8 cellular contexts compared by ENCODE assay signal in genomic region chr5:65625743-65626142, GRCh38. TPM values are rescaled to one million over a fixed set of nuclear protein-coding genes. Genes with fewer than 3 reads are reported as not detected.
A peak's percentile ranks its signal among the peaks of the same experiment; 100 is the strongest.
DNase-seq lines count a peak whose midpoint lies in the region; ATAC-seq and TF ChIP-seq lines count a peak whose summit lies in the region.

No MANE protein-coding gene starts in this region.

- H3F3A ChIP-seq in smooth muscle cell (ENCODE audit: low read depth): no peaks in the 10 kb centered on the region

- H3K27ac ChIP-seq in foreskin keratinocyte: peak overlapping the region; percentile 79
- peak overlapping the region; percentile 90 for H3K27ac ChIP-seq in smooth muscle cell (ENCODE audit: low read depth)

- H3K4me1 Mint-ChIP-seq in T-cell: peaks cover 51 to 60% (median 54%) of the 10 kb centered on the region in 3 donors

- peaks cover 82% of the 10 kb centered on the region for H3K79me2 ChIP-seq in smooth muscle cell (ENCODE audit: low read depth)

- H4K20me1 ChIP-seq in smooth muscle cell (ENCODE audit: low read depth): no peaks in the 10 kb centered on the region

- no peaks in the 10 kb centered on the region for H3K27me3 ChIP-seq in foreskin keratinocyte
- H3K27me3 ChIP-seq in smooth muscle cell (ENCODE audit: low read depth): no peaks in the 10 kb centered on the region

- POLR2A ChIA-PET in T-cell (lab: Charles Lee): interaction anchor here (0.5 to 1.0 kb wide), 4 partner anchors 94 to 144 kb away, joined by 3 to 6 read pairs (median 4); no protein-coding TSS in a partner anchor

- peak overlapping the region; percentile 66 to 83 for H3K27ac Mint-ChIP-seq in T-cell

- peaks cover 9% of the 10 kb centered on the region for H3K36me3 Mint-ChIP-seq in T-cell

- TF ChIP-seq CTCF in foreskin keratinocyte (conservative IDR thresholded peaks at IDR 0.05): no peak
- TF ChIP-seq CTCF in smooth muscle cell (IDR thresholded peaks at IDR 0.05; ENCODE audit: borderline replicate concordance, insufficient read depth, poor library complexity, severe bottlenecking): no peak

- peaks cover 11% of the 10 kb centered on the region for H3K4me1 ChIP-seq in foreskin keratinocyte
- H3K4me1 ChIP-seq in smooth muscle cell (ENCODE audit: low read depth): peaks cover 19% of the 10 kb centered on the region

- peak overlapping the region; percentile 93 to 99 (median 97) for H3K4me3 Mint-ChIP-seq in T-cell

- no peak for ATAC-seq in T-cell (replicated peaks in 1 of 4)
- no peak for ATAC-seq in foreskin keratinocyte
- no peak for ATAC-seq in HG03175 (IDR thresholded peaks at IDR 0.05; ENCODE audit: unreplicated experiment)
- no peak for ATAC-seq in HG03280 (IDR thresholded peaks at IDR 0.05; ENCODE audit: unreplicated experiment)

- peak overlapping the region; percentile 98 for H3K4me3 ChIP-seq in smooth muscle cell

- no peaks in the 10 kb centered on the region for H3K9me3 ChIP-seq in smooth muscle cell (replicated peaks; ENCODE audit: low read depth)

- H2AFZ ChIP-seq in smooth muscle cell (ENCODE audit: low read depth): peak overlapping the region; percentile 100

- no peaks in the 10 kb centered on the region for H3K27me3 Mint-ChIP-seq in T-cell

- CTCF ChIA-PET in T-cell (lab: Charles Lee): interaction anchor here in 1 of 2 donors (0.8 to 1.4 kb wide), 4 partner anchors 62 to 817 kb away, joined by 3 to 6 read pairs (median 4); partner anchors contain the start of genes CENPK and PPWD1

- no peaks in the 10 kb centered on the region for H3K9me3 Mint-ChIP-seq in T-cell

- H3K36me3 ChIP-seq in smooth muscle cell (ENCODE audit: low read depth): no peaks in the 10 kb centered on the region

- 66% methylated on average over 6 of the region's 6 CpGs for WGBS in smooth muscle cell (ENCODE audit: low lambda C conversion rate)

- peak overlapping the region; percentile 98 for H3K4me2 ChIP-seq in smooth muscle cell

- peak overlapping the region; percentile 92 for H3K9ac ChIP-seq in smooth muscle cell (ENCODE audit: low read depth)

- peak; percentile 1 for DNase-seq in NCI-H2227 (lab: John Stamatoyannopoulos, UW; ENCODE audit: unreplicated experiment)
- DNase-seq in NCI-H2227 treated with DMSO at 0.1 percent for 48 hours (lab: John Stamatoyannopoulos, UW): no peak
- no peak for DNase-seq in T-cell
- no peak for DNase-seq in foreskin keratinocyte
- no peak for DNase-seq in smooth muscle cell (lab: John Stamatoyannopoulos, UW; ENCODE audit: unreplicated experiment)
- DNase-seq in ecto neural progenitor cell (ENCODE audit: low spot score): no peak

RNA-seq across cellular contexts. Expression of gene SHLD3, which starts 0.9 kb away (rescaled TPM):
- total RNA-seq in T-cell: 10 to 100 TPM in 1 of 5 donors, 1 to 10 TPM in 4; 3.7 to 12.2 (median 6.1) TPM
- 2.3 and 2.4 TPM in 2 replicates for total RNA-seq in foreskin keratinocyte
- 1.5 and 1.7 TPM in 2 replicates for polyA plus RNA-seq in foreskin keratinocyte
- 2.9 and 3.1 TPM in 2 replicates for total RNA-seq in smooth muscle cell
- 0.91 and 2.4 TPM in 2 replicates for polyA plus RNA-seq in smooth muscle cell

RNA-seq across cellular contexts. Expression of gene TRAPPC13, which starts 0.9 kb away (rescaled TPM):
- total RNA-seq in T-cell (10 to 100 TPM; 14.3 to 19.2 (median 16.5) TPM), foreskin keratinocyte (15.0 and 16.5 TPM in 2 replicates), smooth muscle cell (19.5 and 40.5 TPM in 2 replicates)
- polyA plus RNA-seq in foreskin keratinocyte (7.5 and 9.3 TPM in 2 replicates), smooth muscle cell (13.7 and 16.6 TPM in 2 replicates)

RNA-seq across cellular contexts. Expression of gene TRIM23, which starts 1.6 kb away (rescaled TPM):
- total RNA-seq in T-cell: 10 to 100 TPM; 17.5 to 23.2 (median 20.7) TPM
- 6.6 TPM in 2 replicates for total RNA-seq in foreskin keratinocyte
- polyA plus RNA-seq in foreskin keratinocyte: 1.2 and 1.5 TPM in 2 replicates
- total RNA-seq in smooth muscle cell: 20.0 and 25.1 TPM in 2 replicates
- polyA plus RNA-seq in smooth muscle cell: 7.0 and 9.8 TPM in 2 replicates
